ENCODE assay signal across 1 cellular context in genomic region chr6:113668712-113669408, GRCh38.
TF ChIP-seq lines count a peak whose summit lies in the region.

No MANE protein-coding gene starts in this region.

TF ChIP-seq in HepG2, 621 proteins besides CTCF, POLR2A, EP300 and RAD21 (continued from another document and continues in another):
- TF ChIP-seq ZNF12 (CRISPR knock-in tag; IDR thresholded peaks at IDR 0.05): no peak
- TF ChIP-seq ZNF264 (CRISPR knock-in tag; IDR thresholded peaks at IDR 0.05): no peak
- TF ChIP-seq MAFG (CRISPR knock-in tag; IDR thresholded peaks at IDR 0.05): no peak
- peak; percentile 36; the same call in 1 of the 2 replicates for TF ChIP-seq AHDC1 (CRISPR knock-in tag; IDR thresholded peaks at IDR 0.05; ENCODE audit: borderline replicate concordance)
- no peak for TF ChIP-seq SP4 (CRISPR knock-in tag; IDR thresholded peaks at IDR 0.05)
- no peak for TF ChIP-seq MXI1 (IDR thresholded peaks at IDR 0.05; ENCODE audit: borderline replicate concordance, low read depth, low read length)
- TF ChIP-seq ZNF20 (CRISPR knock-in tag; IDR thresholded peaks at IDR 0.05): no peak
- TF ChIP-seq ZIK1 (CRISPR knock-in tag; IDR thresholded peaks at IDR 0.05; ENCODE audit: borderline replicate concordance, low read depth): no peak
- no peak for TF ChIP-seq ZSCAN5A (CRISPR knock-in tag; IDR thresholded peaks at IDR 0.05; ENCODE audit: borderline replicate concordance)
- TF ChIP-seq ZNF275 (CRISPR knock-in tag; IDR thresholded peaks at IDR 0.05; ENCODE audit: borderline replicate concordance): no peak
- no peak for TF ChIP-seq HOMEZ (CRISPR knock-in tag; IDR thresholded peaks at IDR 0.05; ENCODE audit: low read depth)
- TF ChIP-seq ZGPAT (CRISPR knock-in tag; IDR thresholded peaks at IDR 0.05): peak; percentile 31; the same call in 1 of the 2 replicates
- TF ChIP-seq ZNF562 (CRISPR knock-in tag; IDR thresholded peaks at IDR 0.05; ENCODE audit: borderline replicate concordance): no peak
- no peak for TF ChIP-seq ZNF101 (CRISPR knock-in tag; IDR thresholded peaks at IDR 0.05; ENCODE audit: borderline replicate concordance, low read depth)
- TF ChIP-seq FOXA1 (IDR thresholded peaks at IDR 0.05): peak; percentile 86
- TF ChIP-seq FOXA1 (CRISPR knock-in tag; IDR thresholded peaks at IDR 0.05): peak; percentile 77
- no peak for TF ChIP-seq ZFP36 (IDR thresholded peaks at IDR 0.05; ENCODE audit: borderline replicate concordance, low read depth, low read length, partially characterized antibody)
- no peak for TF ChIP-seq HMG20B (CRISPR knock-in tag; conservative IDR thresholded peaks at IDR 0.05)
- no peak for TF ChIP-seq ZNF768 (CRISPR knock-in tag; IDR thresholded peaks at IDR 0.05)
- TF ChIP-seq AKAP8 (CRISPR knock-in tag; IDR thresholded peaks at IDR 0.05): no peak
- no peak for TF ChIP-seq CSRNP2 (CRISPR knock-in tag; conservative IDR thresholded peaks at IDR 0.05; ENCODE audit: low read depth)
- TF ChIP-seq ZSCAN9 (CRISPR knock-in tag; IDR thresholded peaks at IDR 0.05; ENCODE audit: borderline replicate concordance): no peak; the same call in 1 of the 2 replicates
- TF ChIP-seq CREB1 (IDR thresholded peaks at IDR 0.05): no peak
- no peak for TF ChIP-seq CREB1 (CRISPR knock-in tag; IDR thresholded peaks at IDR 0.05)
- peak; percentile 34; the same call in 1 of the 2 replicates for TF ChIP-seq SOX13 (IDR thresholded peaks at IDR 0.05)
- TF ChIP-seq SOX13 (CRISPR knock-in tag; conservative IDR thresholded peaks at IDR 0.05 in 1 of 2, IDR thresholded peaks at IDR 0.05 in 1 of 2): peak in 1 of 2 experiments; percentile 89; a peak in 2 of 4 replicates
- no peak for TF ChIP-seq ETS1 (CRISPR knock-in tag; IDR thresholded peaks at IDR 0.05)
- no peak for TF ChIP-seq KDM3A (CRISPR knock-in tag; IDR thresholded peaks at IDR 0.05; ENCODE audit: low read depth)
- TF ChIP-seq ZNF646 (CRISPR knock-in tag; IDR thresholded peaks at IDR 0.05): no peak
- TF ChIP-seq MTA1 (CRISPR knock-in tag; IDR thresholded peaks at IDR 0.05; ENCODE audit: borderline replicate concordance): no peak
- TF ChIP-seq NFE2L1 (CRISPR knock-in tag; IDR thresholded peaks at IDR 0.05; ENCODE audit: borderline replicate concordance): no peak
- TF ChIP-seq CSRNP1 (CRISPR knock-in tag; IDR thresholded peaks at IDR 0.05): no peak
- TF ChIP-seq CCAR2 (optimal IDR thresholded peaks at IDR 0.05; ENCODE audit: low read depth, low read length): no peak
